1 cellular context compared by ENCODE assay signal in genomic region chr11:114058026-114058706, GRCh38.
A peak's percentile ranks its signal among the peaks of the same experiment; 100 is the strongest.
TF ChIP-seq lines count a peak whose summit lies in the region.

No MANE protein-coding gene starts in this region.

TF ChIP-seq in H1, 55 proteins besides CTCF, POLR2A, EP300 and RAD21 (continued from another document):
- TF ChIP-seq CHD7 (IDR thresholded peaks at IDR 0.05; ENCODE audit: insufficient replicate concordance, low read length) (no peak), SIX5 (IDR thresholded peaks at IDR 0.05; ENCODE audit: low read depth, low read length) (no peak), MAX (IDR thresholded peaks at IDR 0.05) (peak; percentile 67), SUZ12 (IDR thresholded peaks at IDR 0.05; ENCODE audit: low read length) (peak; percentile 94; the same call in 1 of the 2 replicates), TEAD4 (IDR thresholded peaks at IDR 0.05; ENCODE audit: low read depth, low read length) (no peak), EZH2 (IDR thresholded peaks at IDR 0.05; ENCODE audit: low read depth, low read length, severe bottlenecking) (peak; percentile 92), BRCA1 (IDR thresholded peaks at IDR 0.05; ENCODE audit: low read depth, low read length) (no peak), RNF2 (IDR thresholded peaks at IDR 0.05; ENCODE audit: borderline replicate concordance, low read depth, low read length, missing control alignments, poor library complexity, severe bottlenecking) (no peak), TAF7 (optimal IDR thresholded peaks at IDR 0.05; ENCODE audit: borderline replicate concordance, low read depth, low read length) (no peak), TBP (IDR thresholded peaks at IDR 0.05; ENCODE audit: low read depth, low read length) (no peak), E2F6 (IDR thresholded peaks at IDR 0.05) (peak; percentile 62), SP1 (IDR thresholded peaks at IDR 0.05; ENCODE audit: low read depth, low read length) (no peak), KDM5A (IDR thresholded peaks at IDR 0.05; ENCODE audit: low read length) (no peak), CHD2 (IDR thresholded peaks at IDR 0.05; ENCODE audit: low read length) (no peak), ATF2 (IDR thresholded peaks at IDR 0.05; ENCODE audit: low read length) (no peak), POLR2AphosphoS5 (IDR thresholded peaks at IDR 0.05; ENCODE audit: low read depth, low read length) (no peak), PHF8 (conservative IDR thresholded peaks at IDR 0.05; ENCODE audit: low read depth, low read length) (no peak), CBX8 (IDR thresholded peaks at IDR 0.05; ENCODE audit: borderline replicate concordance, low read depth, low read length) (no peak), SAP30 (IDR thresholded peaks at IDR 0.05; ENCODE audit: insufficient read depth, insufficient replicate concordance, low read length) (no peak), CHD1 (IDR thresholded peaks at IDR 0.05; ENCODE audit: low read depth, low read length) (no peak)
TF ChIP-seq in H1: peak in this region for 5.
